ENCODE assay signal across 9 cellular contexts in genomic region chr22:37591823-37592404, GRCh38. TPM values are rescaled to one million over a fixed set of nuclear protein-coding genes. Genes with fewer than 3 reads are reported as not detected.
DNase-seq lines count a peak whose midpoint lies in the region; ATAC-seq and TF ChIP-seq lines count a peak whose summit lies in the region.
"Had no signal": no experiment of that assay in that cellular context is flagged by ENCODE, and none has a peak within 500 bp of the region (broad histone marks: within the 10 kb centered on the region; RNA-seq: fewer than 3 reads in every experiment).

No MANE protein-coding gene starts in this region.

- in situ Hi-C loops in GM13977 (cut with MboI; ENCODE audit: low pct_unique_long_range_greater_than_20kb, low sequenced_read_pairs, unreplicated experiment), result no loop called here

- no TSS peak for BruUV-seq in Calu3 (replicated peaks; lab: Mats Ljungman, UMichigan)

- H3K27me3 Mint-ChIP-seq in Calu3 (ENCODE audit: unreplicated experiment), result no peaks in the 10 kb centered on the region
- H3K27me3 Mint-ChIP-seq in central memory CD8-positive, alpha-beta T cell, result peaks cover 16% of the 10 kb centered on the region
- H3K27me3 Mint-ChIP-seq in osteocyte (ENCODE audit: unreplicated experiment), result peaks cover 2% of the 10 kb centered on the region

- no peaks in the 10 kb centered on the region for H3K27me3 ChIP-seq in Loucy (ENCODE audit: insufficient read depth, low read length, poor library complexity, severe bottlenecking)

- H3K4me3 Mint-ChIP-seq in Calu3 (ENCODE audit: low read depth, unreplicated experiment), result peak overlapping the region; percentile 20
- H3K4me3 Mint-ChIP-seq in central memory CD8-positive, alpha-beta T cell, result peak overlapping the region; percentile 51
- peak overlapping the region; percentile 61 for H3K4me3 Mint-ChIP-seq in osteocyte (ENCODE audit: unreplicated experiment)

- CTCF ChIA-PET in Calu3 (lab: Charles Lee), result interaction anchor here (0.7 to 1.7 kb wide), 19 partner anchors 10 to 226 kb away, joined by 3 to 48 read pairs (median 7); partner anchors contain the start of genes GGA1, LGALS2 and MFNG

- peaks cover 7% of the 10 kb centered on the region for H3K36me3 Mint-ChIP-seq in Calu3 (ENCODE audit: insufficient read depth, unreplicated experiment)
- H3K36me3 Mint-ChIP-seq in central memory CD8-positive, alpha-beta T cell (ENCODE audit: insufficient read depth), result no peaks in the 10 kb centered on the region
- no peaks in the 10 kb centered on the region for H3K36me3 Mint-ChIP-seq in osteocyte (ENCODE audit: unreplicated experiment)

- no peak overlapping the region for H3K9ac ChIP-seq in Loucy (ENCODE audit: low read depth, low read length, poor library complexity, severe bottlenecking)

- DNase-seq in Calu3 (no peak), osteocyte (ENCODE audit: extremely low spot score, unreplicated experiment) (no peak), GM13977 (ENCODE audit: low spot score) (no peak), SHP77 treated with DMSO at 0.1 percent for 48 hours (lab: John Stamatoyannopoulos, UW) (no peak), Right ventricle myocardium superior (no peak)
- no peak for DNase-seq in central memory CD8-positive, alpha-beta T cell (ENCODE audit: low spot score in 2 of 2)

- no peaks in the 10 kb centered on the region for H3K9me2 ChIP-seq in Loucy (replicated peaks; ENCODE audit: low read depth, low read length)

- H3K79me2 ChIP-seq in Loucy (ENCODE audit: insufficient read depth, low read length), result no peaks in the 10 kb centered on the region

- H3K27ac Mint-ChIP-seq in Calu3 (ENCODE audit: unreplicated experiment) (peak overlapping the region; percentile 24), osteocyte (ENCODE audit: unreplicated experiment) (no peak overlapping the region)
- H3K27ac Mint-ChIP-seq in central memory CD8-positive, alpha-beta T cell (ENCODE audit: low read depth), result no peak overlapping the region

- H3K9me3 Mint-ChIP-seq in Calu3 (ENCODE audit: low read depth, unreplicated experiment) (no peaks in the 10 kb centered on the region), osteocyte (ENCODE audit: unreplicated experiment) (no peaks in the 10 kb centered on the region)
- no peaks in the 10 kb centered on the region for H3K9me3 Mint-ChIP-seq in central memory CD8-positive, alpha-beta T cell

- H3K36me3 ChIP-seq in Loucy (ENCODE audit: insufficient read depth, low read length), result no peaks in the 10 kb centered on the region

- no peak overlapping the region for H2AFZ ChIP-seq in Loucy (ENCODE audit: low read length)

- intact Hi-C loops in Calu3 (cut with micrococcal nuclease; ENCODE audit: unreplicated experiment), result loop anchor here (2.0 kb wide), 2 partner anchors 23 to 53 kb away; no protein-coding TSS in a partner anchor
- intact Hi-C loops in Right ventricle myocardium superior (cut with DNase I), result loop anchor here (2.0 kb wide), 1 partner anchor 53 kb away; no protein-coding TSS in a partner anchor

- no peaks in the 10 kb centered on the region for H4K20me1 ChIP-seq in Loucy (ENCODE audit: insufficient read depth, low read length, poor library complexity, severe bottlenecking)

- ATAC-seq in central memory CD8-positive, alpha-beta T cell (replicated peaks; ENCODE audit: extremely low read depth, poor library complexity, severe bottlenecking), result no peak
- ATAC-seq in GM21576 (IDR thresholded peaks at IDR 0.05; ENCODE audit: unreplicated experiment) (no peak), Right ventricle myocardium superior (ENCODE audit: poor library complexity) (no peak)

- H3F3A ChIP-seq in Loucy (ENCODE audit: low read depth), result no peaks in the 10 kb centered on the region

- H3K4me1 ChIP-seq in Loucy (ENCODE audit: insufficient read depth, low read length, poor library complexity, severe bottlenecking), result no peaks in the 10 kb centered on the region

- peak overlapping the region; percentile 34 for H3K4me2 ChIP-seq in Loucy (ENCODE audit: low read depth, low read length, poor library complexity, severe bottlenecking)

- H3K4me1 Mint-ChIP-seq in Calu3 (ENCODE audit: low read depth, unreplicated experiment) (peaks cover 30% of the 10 kb centered on the region), osteocyte (ENCODE audit: unreplicated experiment) (peaks cover 13% of the 10 kb centered on the region)
- peaks cover 12% of the 10 kb centered on the region for H3K4me1 Mint-ChIP-seq in central memory CD8-positive, alpha-beta T cell

- TF ChIP-seq CTCF in Calu3 (IDR thresholded peaks at IDR 0.05; ENCODE audit: unreplicated experiment) (no peak), Loucy (conservative IDR thresholded peaks at IDR 0.05; ENCODE audit: low read length) (no peak), osteocyte (IDR thresholded peaks at IDR 0.05) (no peak), GM13977 (IDR thresholded peaks at IDR 0.05; ENCODE audit: extremely low read depth, insufficient read depth, missing control alignments) (no peak)

- no peak overlapping the region for H3K4me3 ChIP-seq in Loucy (ENCODE audit: low read length, poor library complexity, severe bottlenecking)
- H3K4me3 ChIP-seq: skin epidermis had no signal

- no peaks in the 10 kb centered on the region for H3K9me3 ChIP-seq in Loucy (ENCODE audit: insufficient read depth, low read depth, low read length)

RNA-seq across cellular contexts. Expression of gene LGALS2, which starts 12.0 kb away (rescaled TPM):
- total RNA-seq in Calu3 (2022), result 0.90 and 1.2 TPM in 2 replicates
- total RNA-seq in osteocyte, result not detected in 2 replicates
- not detected for total RNA-seq in Right ventricle myocardium superior

RNA-seq across cellular contexts. Expression of gene GGA1, which starts 16.7 kb away (rescaled TPM):
- total RNA-seq in Calu3 (2022) (89.8 and 95.3 TPM in 2 replicates), osteocyte (50.0 and 56.1 TPM in 2 replicates), Right ventricle myocardium superior (22.3 TPM)

RNA-seq across cellular contexts. Expression of gene CDC42EP1, which starts 31.6 kb away (rescaled TPM):
- total RNA-seq in Calu3 (2022) (156 and 162 TPM in 2 replicates), osteocyte (282 and 283 TPM in 2 replicates), Right ventricle myocardium superior (15.4 TPM)

RNA-seq across cellular contexts. Expression of gene SH3BP1, which starts 47.6 kb away (rescaled TPM):
- 13.0 and 17.6 TPM in 2 replicates for total RNA-seq in Calu3 (2022)
- 6.9 and 8.3 TPM in 2 replicates for total RNA-seq in osteocyte
- total RNA-seq in Right ventricle myocardium superior, result 1.9 TPM
